ENCODE assay signal across 22 cellular contexts in genomic region chr5:174998131-174998730, GRCh38.
A peak's percentile ranks its signal among the peaks of the same experiment; 100 is the strongest.
DNase-seq lines count a peak whose midpoint lies in the region; ATAC-seq and TF ChIP-seq lines count a peak whose summit lies in the region.
"Had no signal": no experiment of that assay in that cellular context is flagged by ENCODE, and none has a peak within 500 bp of the region (broad histone marks: within the 10 kb centered on the region; RNA-seq: fewer than 3 reads in every experiment).

No MANE protein-coding gene starts in this region.

- intact Hi-C loops in activated CD4-positive, alpha-beta T cell treated with anti-CD3 and anti-CD28 coated beads for 36 hours (cut with DNase I, micrococcal nuclease): no loop called here
- intact Hi-C loops in mucosa of descending colon (cut with DNase I, micrococcal nuclease) (no loop called here), adrenal gland (cut with DNase I) (no loop called here)

- H3K9me3 ChIP-seq in HEK293 (ENCODE audit: control insufficient read depth, insufficient read depth, low read depth, low read length) (no peaks in the 10 kb centered on the region), mucosa of descending colon (no peaks in the 10 kb centered on the region), adrenal gland (replicated peaks in 1 of 3) (no peaks in the 10 kb centered on the region)
- H3K9me3 ChIP-seq: HAP-1 had no signal

- POLR2A ChIA-PET in activated CD4-positive, alpha-beta T cell treated with anti-CD3 and anti-CD28 coated beads for 36 hours (lab: Charles Lee): no interaction called here
- POLR2A ChIA-PET in activated CD4-positive, alpha-beta T cell treated with anti-CD3 and anti-CD28 coated beads, Interleukin-2, amount 10 ng/mL, durations not matched to agents 7 days and 5 days (lab: Charles Lee): no interaction called here
- POLR2A ChIA-PET in HEK293 (lab: Yijun Ruan, JAX): no interaction called here
- POLR2A ChIA-PET in T-cell (lab: Charles Lee): no interaction called here

- ATAC-seq in activated CD4-positive, alpha-beta T cell treated with anti-CD3 and anti-CD28 coated beads for 36 hours: peak; percentile 12
- ATAC-seq in T-cell (replicated peaks in 1 of 4) (peak in 1 of 4 experiments; percentile 38), mucosa of descending colon (no peak)
- ATAC-seq: Panc1, SK-N-SH treated with all-trans-retinoic acid at 6 μM for 48 hours had no signal

- H3K27ac ChIP-seq in HEK293 (ENCODE audit: extremely low read depth, low read depth, low read length): no peak overlapping the region
- H3K27ac ChIP-seq in adrenal gland: no peak overlapping the region
- H3K27ac ChIP-seq: BLaER1 treated with 17β-estradiol and CSF1 and Interleukin-3, amounts not matched to agents 10 nM and 100 nM had no signal

- peaks cover 15% of the 10 kb centered on the region for H3K9me3 Mint-ChIP-seq in activated CD4-positive, alpha-beta T cell treated with anti-CD3 and anti-CD28 coated beads for 36 hours (ENCODE audit: low read depth)
- peaks cover 18% of the 10 kb centered on the region for H3K9me3 Mint-ChIP-seq in activated CD4-positive, alpha-beta T cell treated with anti-CD3 and anti-CD28 coated beads, Interleukin-2, amount 10 ng/mL, durations not matched to agents 7 days and 5 days
- H3K9me3 Mint-ChIP-seq in T-cell (peaks cover 13 to 17% (median 13%) of the 10 kb centered on the region in 3 donors), immature natural killer cell (peaks cover 0 to 18% (median 6%) of the 10 kb centered on the region in 6 donors)

- 78 to 84% (median 82%) methylated on average over 5 of the region's 5 CpGs for WGBS in adrenal gland, 4 donors

- H3K4me3 Mint-ChIP-seq in activated CD4-positive, alpha-beta T cell treated with anti-CD3 and anti-CD28 coated beads for 36 hours: no peak overlapping the region
- H3K4me3 Mint-ChIP-seq in activated CD4-positive, alpha-beta T cell treated with anti-CD3 and anti-CD28 coated beads, Interleukin-2, amount 10 ng/mL, durations not matched to agents 7 days and 5 days: no peak overlapping the region
- H3K4me3 Mint-ChIP-seq in T-cell (no peak overlapping the region), immature natural killer cell (peak overlapping the region; percentile 28 to 57 (median 44))

- H3K36me3 ChIP-seq in HEK293 (ENCODE audit: control insufficient read depth in 2 of 2, insufficient read depth in 1 of 2, low read length in 2 of 2) (no peaks in the 10 kb centered on the region), mucosa of descending colon (ENCODE audit: low read depth) (no peaks in the 10 kb centered on the region), adrenal gland (replicated peaks in 1 of 2) (no peaks in the 10 kb centered on the region)
- H3K36me3 ChIP-seq: BLaER1 treated with 17β-estradiol and CSF1 and Interleukin-3, amounts not matched to agents 10 nM and 100 nM; HAP-1 had no signal

- H3K27ac Mint-ChIP-seq in activated CD4-positive, alpha-beta T cell treated with anti-CD3 and anti-CD28 coated beads for 36 hours: no peak overlapping the region
- H3K27ac Mint-ChIP-seq in activated CD4-positive, alpha-beta T cell treated with anti-CD3 and anti-CD28 coated beads, Interleukin-2, amount 10 ng/mL, durations not matched to agents 7 days and 5 days: no peak overlapping the region
- H3K27ac Mint-ChIP-seq in T-cell: peak overlapping the region; percentile 12 to 28
- H3K27ac Mint-ChIP-seq in immature natural killer cell: no peak overlapping the region

- TF ChIP-seq CTCF in HEK293 (tag by site-specific recombination; IDR thresholded peaks at IDR 0.05) (no peak), mucosa of descending colon (IDR thresholded peaks at IDR 0.05) (no peak), adrenal gland (IDR thresholded peaks at IDR 0.05) (no peak)

- no peaks in the 10 kb centered on the region for H3K4me1 ChIP-seq in HEK293 (ENCODE audit: control insufficient read depth, insufficient read depth, low read length)
- no peaks in the 10 kb centered on the region for H3K4me1 ChIP-seq in mucosa of descending colon (ENCODE audit: low read depth)
- no peaks in the 10 kb centered on the region for H3K4me1 ChIP-seq in adrenal gland (replicated peaks in 1 of 2)
- H3K4me1 ChIP-seq: HAP-1 had no signal

- H3K27me3 ChIP-seq in adrenal gland: peaks cover 4% of the 10 kb centered on the region
- H3K27me3 ChIP-seq: BLaER1 treated with 17β-estradiol and CSF1 and Interleukin-3, amounts not matched to agents 10 nM and 100 nM had no signal

- no peak for DNase-seq in activated CD4-positive, alpha-beta T cell treated with anti-CD3 and anti-CD28 coated beads for 36 hours
- no peak for DNase-seq in activated CD4-positive, alpha-beta T cell treated with anti-CD3 and anti-CD28 coated beads, Interleukin-2, amount 10 ng/mL, durations not matched to agents 7 days and 5 days
- DNase-seq in T-cell (no peak), immature natural killer cell (no peak), mucosa of descending colon (no peak), adrenal gland (no peak)
- DNase-seq in stimulated activated CD4-positive, alpha-beta T cell treated with anti-CD3 and anti-CD28 coated beads, Interleukin-1b, Interleukin-23, amount 100 ng/mL, for 48 hours: no peak
- DNase-seq: 8988T, COR-L47, DMS153, KBM-7, NCI-H1417, NCI-H1930, NCI-H2171, NCI-H446 treated with DMSO at 0.1 percent for 48 hours, NCI-H748 treated with DMSO at 0.1 percent for 48 hours, SHP77 had no signal

- H3K4me1 Mint-ChIP-seq in activated CD4-positive, alpha-beta T cell treated with anti-CD3 and anti-CD28 coated beads for 36 hours: peaks cover 12% of the 10 kb centered on the region
- H3K4me1 Mint-ChIP-seq in activated CD4-positive, alpha-beta T cell treated with anti-CD3 and anti-CD28 coated beads, Interleukin-2, amount 10 ng/mL, durations not matched to agents 7 days and 5 days: peaks cover 12% of the 10 kb centered on the region
- peaks cover 3 to 6% (median 4%) of the 10 kb centered on the region in 3 donors for H3K4me1 Mint-ChIP-seq in T-cell
- H3K4me1 Mint-ChIP-seq in immature natural killer cell: peaks cover 0 to 12% of the 10 kb centered on the region in 2 donors

- H3K36me3 Mint-ChIP-seq in activated CD4-positive, alpha-beta T cell treated with anti-CD3 and anti-CD28 coated beads for 36 hours (ENCODE audit: low read depth): no peaks in the 10 kb centered on the region
- H3K36me3 Mint-ChIP-seq in activated CD4-positive, alpha-beta T cell treated with anti-CD3 and anti-CD28 coated beads, Interleukin-2, amount 10 ng/mL, durations not matched to agents 7 days and 5 days (ENCODE audit: low read depth): no peaks in the 10 kb centered on the region
- no peaks in the 10 kb centered on the region for H3K36me3 Mint-ChIP-seq in T-cell
- H3K36me3 Mint-ChIP-seq in immature natural killer cell: no peaks in the 10 kb centered on the region

- no peak for TF ChIP-seq POLR2A in adrenal gland (IDR thresholded peaks at IDR 0.05)

- no peak overlapping the region for H3K4me3 ChIP-seq in HEK293 (ENCODE audit: low read depth, low read length)
- H3K4me3 ChIP-seq in mucosa of descending colon: no peak overlapping the region
- no peak overlapping the region for H3K4me3 ChIP-seq in adrenal gland
- H3K4me3 ChIP-seq: BLaER1 treated with 17β-estradiol and CSF1 and Interleukin-3, amounts not matched to agents 10 nM and 100 nM; HAP-1 had no signal

- CTCF ChIA-PET in activated CD4-positive, alpha-beta T cell treated with anti-CD3 and anti-CD28 coated beads for 36 hours (lab: Charles Lee): no interaction called here
- CTCF ChIA-PET in activated CD4-positive, alpha-beta T cell treated with anti-CD3 and anti-CD28 coated beads, Interleukin-2, amount 10 ng/mL, durations not matched to agents 7 days and 5 days (lab: Charles Lee): no interaction called here
- CTCF ChIA-PET in HEK293 (lab: Yijun Ruan, JAX): interaction anchor here (0.7 kb wide), 2 partner anchors 62 to 82 kb away, joined by 3 to 5 read pairs; no protein-coding TSS in a partner anchor
- CTCF ChIA-PET in T-cell (lab: Charles Lee): interaction anchor here in 1 of 2 donors (0.5 to 0.7 kb wide), 3 partner anchors 48 to 707 kb away, joined by 3 to 5 read pairs (median 4); no protein-coding TSS in a partner anchor

- H3K27me3 Mint-ChIP-seq in activated CD4-positive, alpha-beta T cell treated with anti-CD3 and anti-CD28 coated beads for 36 hours: no peaks in the 10 kb centered on the region
- H3K27me3 Mint-ChIP-seq in activated CD4-positive, alpha-beta T cell treated with anti-CD3 and anti-CD28 coated beads, Interleukin-2, amount 10 ng/mL, durations not matched to agents 7 days and 5 days: no peaks in the 10 kb centered on the region
- H3K27me3 Mint-ChIP-seq in T-cell (peaks cover under 1 to 7% of the 10 kb centered on the region in 2 donors), immature natural killer cell (ENCODE audit: low read depth in 3 of 3) (peaks cover 0 to 2% (median 1%) of the 10 kb centered on the region in 3 donors)

TF ChIP-seq in HEK293, 187 proteins besides CTCF, POLR2A, EP300 and RAD21:
- TF ChIP-seq ZNF544 (tag by site-specific recombination; IDR thresholded peaks at IDR 0.05) (no peak), HOXD13 (CRISPR knock-in tag; IDR thresholded peaks at IDR 0.05; ENCODE audit: borderline replicate concordance) (no peak), ZNF473 (tag by site-specific recombination; IDR thresholded peaks at IDR 0.05) (no peak), SETDB1 (IDR thresholded peaks at IDR 0.05; ENCODE audit: insufficient read length, low read length) (peak; percentile 31), TRIM28 (IDR thresholded peaks at IDR 0.05; ENCODE audit: borderline replicate concordance, low read length) (peak; percentile 39; the same call in 1 of the 2 replicates), ZNF423 (tag by site-specific recombination; IDR thresholded peaks at IDR 0.05) (no peak), WT1 (tag by site-specific recombination; IDR thresholded peaks at IDR 0.05) (no peak)

Comparison
In these comparisons a context has a peak if more than half of its experiments do, and no peak if none do; other contexts are left out.
1. H3K27ac Mint-ChIP-seq: peak in T-cell (2 of 2); none in activated CD4-positive, alpha-beta T cell treated with anti-CD3 and anti-CD28 coated beads for 36 hours (single experiment), activated CD4-positive, alpha-beta T cell treated with anti-CD3 and anti-CD28 coated beads, Interleukin-2, amount 10 ng/mL, durations not matched to agents 7 days and 5 days (single experiment) and immature natural killer cell (0 of 6).
2. H3K4me3 Mint-ChIP-seq: peak in immature natural killer cell (5 of 5); none in activated CD4-positive, alpha-beta T cell treated with anti-CD3 and anti-CD28 coated beads for 36 hours (single experiment), activated CD4-positive, alpha-beta T cell treated with anti-CD3 and anti-CD28 coated beads, Interleukin-2, amount 10 ng/mL, durations not matched to agents 7 days and 5 days (single experiment) and T-cell (0 of 3).